In genomic region chr4:189053621-189054020, GRCh38 we compare ENCODE assay signal across 24 cellular contexts.
"Had no signal": no experiment of that assay in that cellular context is flagged by ENCODE, and none has a peak within 500 bp of the region (broad histone marks: within the 10 kb centered on the region; RNA-seq: fewer than 3 reads in every experiment).

No MANE protein-coding gene starts in this region.

- DNase-seq: activated CD4-positive, alpha-beta T cell treated with anti-CD3 and anti-CD28 coated beads, Interleukin-2, amount 10 ng/mL, durations not matched to agents 24 days and 14 days; activated CD4-positive, alpha-beta T cell treated with anti-CD3 and anti-CD28 coated beads, Interleukin-2, amount 50 U/mL, for 4 hours; activated CD8-positive, alpha-beta T cell treated with anti-CD3 and anti-CD28 coated beads for 36 hours; activated gamma-delta T cell; activated naive CD4-positive, alpha-beta T cell treated with Interleukin-2 at 50 U/mL for 16 hours; activated naive CD8-positive, alpha-beta T cell treated with anti-CD3 and anti-CD28 coated beads, Interleukin-2, amount 10 ng/mL, durations not matched to agents 7 days and 5 days; activated T-cell treated with anti-CD3 and anti-CD28 coated beads, Interleukin-2, amount 50 U/mL, for 24 hours; amygdala; caudate nucleus; cerebellar nuclear complex; NCI-H1092 treated with DMSO at 0.1 percent for 48 hours; NCI-H1417; NCI-H1694 treated with DMSO at 0.1 percent for 48 hours; NCI-H2029; NCI-H510A; NCI-H526; NCI-H748 treated with DMSO at 0.1 percent for 48 hours; OCI-M1; Right ventricle myocardium superior; T1000; WERI-Rb-1 had no signal

- H3K4me3 ChIP-seq: K562 had no signal

- FAIRE-seq: astrocyte, bronchial epithelial cell, K562 had no signal

- H3K36me3 ChIP-seq: WERI-Rb-1 had no signal

- H3K27ac ChIP-seq: WERI-Rb-1 had no signal

- ATAC-seq: activated CD8-positive, alpha-beta T cell treated with anti-CD3 and anti-CD28 coated beads for 36 hours; K562 had no signal
